In the genomic region with DNA sequence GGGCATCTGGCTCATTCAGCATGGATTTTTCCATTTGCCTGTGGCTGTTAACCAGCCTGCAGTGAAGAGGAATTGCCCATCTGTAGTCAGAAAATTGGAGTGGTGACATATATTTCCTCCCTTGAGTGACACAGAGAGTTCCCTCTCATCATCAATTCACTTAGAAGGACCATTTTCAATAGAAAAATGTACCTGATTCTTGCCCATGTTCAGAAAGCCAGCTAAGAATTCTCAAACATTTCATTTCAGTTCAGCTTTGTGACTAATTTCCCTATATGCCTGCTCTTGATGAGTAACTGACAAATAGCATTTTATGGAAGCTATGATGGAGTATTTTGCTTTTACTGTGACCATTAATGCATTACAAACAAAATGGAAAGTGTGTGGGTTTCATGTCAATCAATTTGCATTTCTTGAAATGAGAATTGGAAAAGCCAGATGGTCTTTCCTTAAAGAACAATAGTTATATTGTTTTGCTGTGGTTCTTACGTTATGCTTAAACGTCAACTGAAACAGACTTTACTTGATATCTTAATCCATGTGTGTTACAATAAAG, we compare ENCODE assay signal across 13 cellular contexts.
DNase-seq lines count a peak whose midpoint lies in the region; ATAC-seq and TF ChIP-seq lines count a peak whose summit lies in the region.
"Had no signal": no experiment of that assay in that cellular context is flagged by ENCODE, and none has a peak within 500 bp of the region (broad histone marks: within the 10 kb centered on the region; RNA-seq: fewer than 3 reads in every experiment).

No MANE protein-coding gene starts in this region.

- H3K4me3 ChIP-seq in colonic mucosa: no peak overlapping the region
- H3K4me3 ChIP-seq: heart right ventricle had no signal

- no peak for TF ChIP-seq CTCF in GM13976 (IDR thresholded peaks at IDR 0.05; ENCODE audit: borderline replicate concordance, control extremely low read depth, extremely low read depth, insufficient read depth, missing control alignments)
- TF ChIP-seq CTCF in colonic mucosa (IDR thresholded peaks at IDR 0.05): no peak

- no peaks in the 10 kb centered on the region for H3K27me3 ChIP-seq in colonic mucosa

- in situ Hi-C loops in GM13976 (cut with MboI; ENCODE audit: low sequenced_read_pairs, unreplicated experiment) (no loop called here), KBM-7 (cut with MboI; ENCODE audit: low pct_unique_long_range_greater_than_20kb, low sequenced_read_pairs) (no loop called here)

- ATAC-seq in GM19351 (IDR thresholded peaks at IDR 0.05; ENCODE audit: unreplicated experiment) (peak; percentile 85), HG02763 (IDR thresholded peaks at IDR 0.05; ENCODE audit: unreplicated experiment) (peak; percentile 83), HG03460 (IDR thresholded peaks at IDR 0.05; ENCODE audit: unreplicated experiment) (peak; percentile 88), esophagus mucosa (no peak)
- ATAC-seq: heart right ventricle, right cardiac atrium had no signal

- no peaks in the 10 kb centered on the region for H3K9me3 ChIP-seq in colonic mucosa

- no peaks in the 10 kb centered on the region for H3K4me1 ChIP-seq in colonic mucosa
- H3K4me1 ChIP-seq: heart right ventricle had no signal

- H3K36me3 ChIP-seq in colonic mucosa: no peaks in the 10 kb centered on the region
- H3K36me3 ChIP-seq: heart right ventricle had no signal

- no peak overlapping the region for H3K9ac ChIP-seq in colonic mucosa (ENCODE audit: low read depth in 2 of 2, low read length in 2 of 2)

- DNase-seq in GM13976 (ENCODE audit: low spot score): peak; percentile 23
- DNase-seq in NCI-H187 treated with DMSO at 0.1 percent for 48 hours (lab: John Stamatoyannopoulos, UW): no peak
- no peak for DNase-seq in colonic mucosa
- no peak for DNase-seq in KBM-7
- DNase-seq: activated naive CD4-positive, alpha-beta T cell treated with Interleukin-2 at 50 U/mL for 16 hours; heart right ventricle; NCI-H2029 treated with DMSO at 0.1 percent for 48 hours; right cardiac atrium had no signal

- intact Hi-C loops in colonic mucosa (cut with DNase I): no loop called here

- H3K27ac ChIP-seq in colonic mucosa: no peak overlapping the region
- H3K27ac ChIP-seq: heart right ventricle, RWPE1 had no signal
